In genomic region chr9:109320734-109321448, GRCh38 we compare ENCODE assay signal across 8 cellular contexts. TPM values are rescaled to one million over a fixed set of nuclear protein-coding genes. Genes with fewer than 3 reads are reported as not detected.
DNase-seq lines count a peak whose midpoint lies in the region; ATAC-seq lines count a peak whose summit lies in the region.

TSS of gene EPB41L4B (minus strand) at chr9:109321059. CDS start at chr9:109320446, 613 bp downstream.

- no peak within 1 kb of the TSS for H2BK5ac ChIP-seq in mesenchymal stem cell (ENCODE audit: low read depth, low read length, poor library complexity, severe bottlenecking)

- H2BK15ac ChIP-seq in mesenchymal stem cell (ENCODE audit: low read depth, poor library complexity, severe bottlenecking): no peak within 1 kb of the TSS

- H2BK120ac ChIP-seq in mesenchymal stem cell (ENCODE audit: low read depth, low read length): no peak within 1 kb of the TSS

- 3% methylated on average over 45 of the region's 73 CpGs for WGBS in mesenchymal stem cell

- peak within 1 kb of the TSS; percentile 39 for H2AFZ ChIP-seq in mesenchymal stem cell (ENCODE audit: low read depth, low read length)

- H3K79me1 ChIP-seq in mesenchymal stem cell (replicated peaks; ENCODE audit: low read length, poor library complexity, severe bottlenecking): no peaks in the 10 kb centered on the region

- peaks cover 13% of the 10 kb centered on the region for H3K4me1 ChIP-seq in mesenchymal stem cell (ENCODE audit: control insufficient read depth, insufficient read depth, low read depth, low read length)

- peaks cover 4 to 7% of the 10 kb centered on the region in 2 donors for H3K4me1 Mint-ChIP-seq in effector memory CD8-positive, alpha-beta T cell (ENCODE audit: low read depth in 2 of 2)

- H3K4me3 ChIP-seq in mesenchymal stem cell (ENCODE audit: insufficient read depth in 1 of 2, low read depth in 1 of 2, low read length in 2 of 2): peak within 1 kb of the TSS in 1 of 2 experiments; percentile 59

- H3K4me3 Mint-ChIP-seq in effector memory CD8-positive, alpha-beta T cell: peak within 1 kb of the TSS; percentile 86 to 88

- peaks cover 4% of the 10 kb centered on the region for H3K36me3 Mint-ChIP-seq in effector memory CD8-positive, alpha-beta T cell (ENCODE audit: insufficient read depth)

- H3K23ac ChIP-seq in mesenchymal stem cell (ENCODE audit: low read length in 2 of 2): no peak within 1 kb of the TSS

- no peak within 1 kb of the TSS for H2BK12ac ChIP-seq in mesenchymal stem cell (ENCODE audit: low read length in 2 of 2)

- DNase-seq in CD1c-positive myeloid dendritic cell (ENCODE audit: extremely low spot score): peak; percentile 78
- peak; percentile 92 for DNase-seq in NCI-H82 (lab: John Stamatoyannopoulos, UW)
- peak; percentile 92 for DNase-seq in activated CD8-positive, alpha-beta memory T cell treated with anti-CD3 and anti-CD28 coated beads for 24 hours
- DNase-seq in effector memory CD8-positive, alpha-beta T cell: peak; percentile 46 to 56 (median 49)
- peak; percentile 71 for DNase-seq in mesenchymal stem cell
- peak; percentile 65 for DNase-seq in stimulated activated CD8-positive, alpha-beta memory T cell treated with anti-CD3 and anti-CD28 coated beads, Interleukin-12 subunit alpha, Interleukin-12 subunit beta, amount 100 ng/mL, for 24 hours (ENCODE audit: extremely low read depth)

- H4K91ac ChIP-seq in mesenchymal stem cell (ENCODE audit: low read length): no peak within 1 kb of the TSS

- peak within 1 kb of the TSS; percentile 76 for H3K4me2 ChIP-seq in mesenchymal stem cell (ENCODE audit: low read length, poor library complexity, severe bottlenecking)

- H3K18ac ChIP-seq in mesenchymal stem cell (ENCODE audit: low read depth in 1 of 2, low read length in 2 of 2): no peak within 1 kb of the TSS

- peaks cover 59 to 80% of the 10 kb centered on the region in 2 experiments for H3K27me3 ChIP-seq in mesenchymal stem cell (ENCODE audit: control insufficient read depth in 1 of 2, insufficient read depth in 1 of 2, low read length in 2 of 2)

- H3K27ac ChIP-seq in mesenchymal stem cell (ENCODE audit: low read length, poor library complexity, severe bottlenecking): no peak within 1 kb of the TSS

- H3K4ac ChIP-seq in mesenchymal stem cell (ENCODE audit: low read depth in 1 of 2, low read length in 2 of 2): no peak within 1 kb of the TSS

- H3K9me3 Mint-ChIP-seq in effector memory CD8-positive, alpha-beta T cell: peaks cover 2 to 5% of the 10 kb centered on the region in 2 donors

- no peaks in the 10 kb centered on the region for H3K36me3 ChIP-seq in mesenchymal stem cell (ENCODE audit: control insufficient read depth in 1 of 2, insufficient read depth in 2 of 2, low read depth in 1 of 2, low read length in 2 of 2)

- H3K14ac ChIP-seq in mesenchymal stem cell (ENCODE audit: low read length in 2 of 2): no peak within 1 kb of the TSS

- peaks cover 60 to 84% of the 10 kb centered on the region in 2 donors for H3K27me3 Mint-ChIP-seq in effector memory CD8-positive, alpha-beta T cell

- H3K27ac Mint-ChIP-seq in effector memory CD8-positive, alpha-beta T cell: no peak within 1 kb of the TSS

- H3K9me3 ChIP-seq in mesenchymal stem cell (ENCODE audit: control insufficient read depth, low read length): no peaks in the 10 kb centered on the region

- ATAC-seq in GM19438 (IDR thresholded peaks at IDR 0.05; ENCODE audit: low read depth, unreplicated experiment): peak; percentile 97
- peak; percentile 88 for ATAC-seq in HG03558 (IDR thresholded peaks at IDR 0.05; ENCODE audit: extremely low read depth, unreplicated experiment)
- peak; percentile 94 for ATAC-seq in effector memory CD8-positive, alpha-beta T cell (replicated peaks)

- no peak within 1 kb of the TSS for H3K9ac ChIP-seq in mesenchymal stem cell (ENCODE audit: low read length)

- no peak within 1 kb of the TSS for H4K8ac ChIP-seq in mesenchymal stem cell (ENCODE audit: low read length)

- H2AK5ac ChIP-seq in mesenchymal stem cell (ENCODE audit: low read length, severe bottlenecking): no peak within 1 kb of the TSS

RNA-seq across cellular contexts. Expression of gene EPB41L4B, which starts in this region (rescaled TPM):
- 0.03 TPM for polyA plus RNA-seq in mesenchymal stem cell (2013, experiment 1 of 2)
- 0.03 TPM for polyA plus RNA-seq in mesenchymal stem cell (2013, experiment 2 of 2)
